ENCODE assay signal across 9 cellular contexts in genomic region chr7:144027070-144027469, GRCh38. TPM values are rescaled to one million over a fixed set of nuclear protein-coding genes. Genes with fewer than 3 reads are reported as not detected.
DNase-seq lines count a peak whose midpoint lies in the region; ATAC-seq and TF ChIP-seq lines count a peak whose summit lies in the region.
"Had no signal": no experiment of that assay in that cellular context is flagged by ENCODE, and none has a peak within 500 bp of the region (broad histone marks: within the 10 kb centered on the region; RNA-seq: fewer than 3 reads in every experiment).

No MANE protein-coding gene starts in this region.

- no peaks in the 10 kb centered on the region for H3K9me2 ChIP-seq in GM23248 (ENCODE audit: insufficient read depth)

- DNase-seq in GM23248 (peak; percentile 61), Panc1 (ENCODE audit: low read depth, low spot score) (no peak), fibroblast of the conjunctiva (ENCODE audit: low read depth) (peak; percentile 10), retinal pigment epithelial cell (ENCODE audit: low read depth) (peak; percentile 10), NCI-H748 (lab: John Stamatoyannopoulos, UW; ENCODE audit: unreplicated experiment) (no peak)

- H3K27me3 ChIP-seq in GM23248 (replicated peaks; ENCODE audit: insufficient read depth) (no peaks in the 10 kb centered on the region), Panc1 (ENCODE audit: control insufficient read depth, insufficient read depth, low read length) (peaks cover 8% of the 10 kb centered on the region)

- H3K4me1 ChIP-seq in GM23248 (ENCODE audit: insufficient read depth) (no peaks in the 10 kb centered on the region), Panc1 (ENCODE audit: control insufficient read depth, insufficient read depth, low read length) (no peaks in the 10 kb centered on the region)

- intact Hi-C loops in Panc1 (cut with micrococcal nuclease; ENCODE audit: unreplicated experiment), result no loop called here

- H3K9me3 ChIP-seq in GM23248 (ENCODE audit: low read depth), result no peaks in the 10 kb centered on the region
- no peaks in the 10 kb centered on the region for H3K9me3 ChIP-seq in Panc1 (ENCODE audit: control insufficient read depth, insufficient read depth, low read depth, low read length)

- H3F3A ChIP-seq in GM23248 (ENCODE audit: insufficient read depth), result no peaks in the 10 kb centered on the region

- H3K4me3 ChIP-seq in GM23248, result no peak overlapping the region
- no peak overlapping the region for H3K4me3 ChIP-seq in Panc1 (ENCODE audit: low read depth in 2 of 2, low read length in 2 of 2)
- H3K4me3 ChIP-seq in retinal pigment epithelial cell (ENCODE audit: low read length), result no peak overlapping the region

- no peaks in the 10 kb centered on the region for H4K20me1 ChIP-seq in GM23248 (ENCODE audit: insufficient read depth)

- H3K36me3 ChIP-seq in GM23248 (ENCODE audit: low read depth) (no peaks in the 10 kb centered on the region), Panc1 (ENCODE audit: control insufficient read depth, insufficient read depth, low read length) (no peaks in the 10 kb centered on the region)

- CTCF ChIA-PET in Panc1 (lab: Charles Lee), result no interaction called here

- no TSS peak for BruUV-seq in Panc1 (replicated peaks; lab: Mats Ljungman, UMichigan)

- H3K27ac ChIP-seq in GM23248 (no peak overlapping the region), Panc1 (ENCODE audit: low read length) (no peak overlapping the region)
- H3K27ac ChIP-seq: epithelial cell of prostate had no signal

- WGBS in GM23248 (ENCODE audit: low coverage in 1 of 2, low lambda C conversion rate in 2 of 2, missing lambda C conversion rate in 2 of 2), 2 experiments, result 0 to 2% methylated on average over 3 of the region's 3 CpGs

- in situ Hi-C loops in GM23248 (cut with MboI) (no loop called here), Panc1 (cut with HindIII; ENCODE audit: low pct_unique_long_range_greater_than_20kb, low sequenced_read_pairs) (no loop called here)

- no peak overlapping the region for H3K9ac ChIP-seq in GM23248

- no peaks in the 10 kb centered on the region for H3K79me2 ChIP-seq in GM23248 (ENCODE audit: insufficient read depth)

- POLR2A ChIA-PET in Panc1 (lab: Charles Lee), result no interaction called here

- H2AFZ ChIP-seq in GM23248, result no peak overlapping the region

- TF ChIP-seq CTCF in Panc1 (IDR thresholded peaks at IDR 0.05) (peak; percentile 45; the same call in 1 of the 2 replicates), retinal pigment epithelial cell (conservative IDR thresholded peaks at IDR 0.05; ENCODE audit: low read depth, low read length) (peak; percentile 53)

- ATAC-seq in Panc1, result no peak
- no peak for ATAC-seq in GM18907 (IDR thresholded peaks at IDR 0.05; ENCODE audit: unreplicated experiment)
- ATAC-seq in HG03025 (IDR thresholded peaks at IDR 0.05; ENCODE audit: low FRiP score, unreplicated experiment), result no peak
- ATAC-seq in HG03442 (IDR thresholded peaks at IDR 0.05; ENCODE audit: unreplicated experiment), result no peak

- H3K4me2 ChIP-seq in GM23248 (ENCODE audit: unreplicated experiment), result no peak overlapping the region

RNA-seq across cellular contexts. Expression of gene OR2A5, which starts 21.7 kb away (rescaled TPM):
- not detected in 2 replicates for total RNA-seq in GM23248 (2014; rRNA removed; shearing (Covaris generic))
- polyA plus RNA-seq in GM23248 (2016; fragmentation: Nextera tagmentation; extraction: Ambion mirVana), result not detected in 2 replicates
- total RNA-seq in Panc1 (2021; ENCODE audit: unreplicated experiment), result not detected
- polyA plus RNA-seq in Panc1 (2012; ENCODE audit: insufficient read length), result not detected

RNA-seq across cellular contexts. Expression of gene OR6B1, which starts 26.9 kb away (rescaled TPM):
- total RNA-seq in GM23248 (2014; rRNA removed; shearing (Covaris generic)), result not detected in 2 replicates
- not detected in 2 replicates for polyA plus RNA-seq in GM23248 (2016; fragmentation: Nextera tagmentation; extraction: Ambion mirVana)
- not detected for total RNA-seq in Panc1 (2021; ENCODE audit: unreplicated experiment)
- not detected for polyA plus RNA-seq in Panc1 (2012; ENCODE audit: insufficient read length)

RNA-seq across cellular contexts. Expression of gene OR2A25, which starts 42.5 kb away (rescaled TPM):
- total RNA-seq in GM23248 (2014; rRNA removed; shearing (Covaris generic)), result not detected in 2 replicates
- not detected in 2 replicates for polyA plus RNA-seq in GM23248 (2016; fragmentation: Nextera tagmentation; extraction: Ambion mirVana)
- total RNA-seq in Panc1 (2021; ENCODE audit: unreplicated experiment), result not detected
- polyA plus RNA-seq in Panc1 (2012; ENCODE audit: insufficient read length), result not detected

RNA-seq across cellular contexts. Expression of gene OR2A12, which starts 59.0 kb away (rescaled TPM):
- total RNA-seq in GM23248 (2014; rRNA removed; shearing (Covaris generic)), result not detected in 2 replicates
- not detected in 2 replicates for polyA plus RNA-seq in GM23248 (2016; fragmentation: Nextera tagmentation; extraction: Ambion mirVana)
- total RNA-seq in Panc1 (2021; ENCODE audit: unreplicated experiment), result not detected
- polyA plus RNA-seq in Panc1 (2012; ENCODE audit: insufficient read length), result 0.05 TPM

Comparison
In these comparisons a context has a peak if more than half of its experiments do, and no peak if none do; other contexts are left out.
1. DNase-seq: peak in GM23248 (single experiment), fibroblast of the conjunctiva (single experiment) and retinal pigment epithelial cell (single experiment); none in Panc1 (single experiment) and NCI-H748 (single experiment).